In genomic region chr20:18287546-18287914, GRCh38 we compare ENCODE assay signal across 8 cellular contexts. TPM values are rescaled to one million over a fixed set of nuclear protein-coding genes. Genes with fewer than 3 reads are reported as not detected.
DNase-seq lines count a peak whose midpoint lies in the region; ATAC-seq and TF ChIP-seq lines count a peak whose summit lies in the region.

No MANE protein-coding gene starts in this region.

- no peak for TF ChIP-seq POLR2A in testis (IDR thresholded peaks at IDR 0.05)

- intact Hi-C loops in left colon (cut with DNase I, micrococcal nuclease) (no loop called here), testis (cut with DNase I; ENCODE audit: low total_unique reads) (no loop called here)

- TF ChIP-seq CTCF in testis (IDR thresholded peaks at IDR 0.05) = no peak

- H3K4me1 Mint-ChIP-seq in activated T-cell treated with anti-CD3 and anti-CD28 coated beads, Interleukin-2, amount 50 U/mL, for 4 hours (ENCODE audit: low read depth) = peaks cover 23% of the 10 kb centered on the region

- H3K4me3 ChIP-seq in adipocyte (ENCODE audit: low read length) (peak overlapping the region; percentile 89), testis (peak overlapping the region; percentile 89 to 90)

- peaks cover 13% of the 10 kb centered on the region for H3K4me1 ChIP-seq in adipocyte (ENCODE audit: control insufficient read depth, insufficient read depth, low read length)
- H3K4me1 ChIP-seq in testis = peaks cover 8% of the 10 kb centered on the region

- peak overlapping the region; percentile 96 for H3K4me3 Mint-ChIP-seq in activated T-cell treated with anti-CD3 and anti-CD28 coated beads, Interleukin-2, amount 50 U/mL, for 4 hours

- peaks cover 13% of the 10 kb centered on the region for H3K9me3 Mint-ChIP-seq in activated T-cell treated with anti-CD3 and anti-CD28 coated beads, Interleukin-2, amount 50 U/mL, for 4 hours

- H3K36me3 Mint-ChIP-seq in activated T-cell treated with anti-CD3 and anti-CD28 coated beads, Interleukin-2, amount 50 U/mL, for 4 hours (ENCODE audit: insufficient read depth) = peaks cover 17% of the 10 kb centered on the region

- 3 to 5% methylated on average over 11 of the region's 11 CpGs for WGBS in testis, 2 donors

- ATAC-seq in activated T-cell treated with anti-CD3 and anti-CD28 coated beads, Interleukin-2, amount 50 U/mL, for 4 hours = no peak
- ATAC-seq in left colon = peak; percentile 14
- no peak for ATAC-seq in GM19324 (IDR thresholded peaks at IDR 0.05; ENCODE audit: low FRiP score, unreplicated experiment)

- no peaks in the 10 kb centered on the region for H3K27me3 ChIP-seq in adipocyte (replicated peaks; ENCODE audit: control insufficient read depth, insufficient read depth, low read length)
- H3K27me3 ChIP-seq in testis = no peaks in the 10 kb centered on the region

- peak overlapping the region; percentile 95 to 96 for H3K27ac ChIP-seq in testis

- H3K36me3 ChIP-seq in adipocyte (ENCODE audit: control insufficient read depth, insufficient read depth, low read length, severe bottlenecking) (peaks cover 7% of the 10 kb centered on the region), testis (ENCODE audit: low read depth, missing control alignments) (no peaks in the 10 kb centered on the region)

- no peak for DNase-seq in activated T-cell treated with anti-CD3 and anti-CD28 coated beads, Interleukin-2, amount 50 U/mL, for 4 hours
- DNase-seq in activated T-cell treated with anti-CD3 and anti-CD28 coated beads for 4 hours (no peak), adipocyte (ENCODE audit: low read depth) (peak; percentile 42), left colon (peak in 1 of 2 donors; percentile 48), testis (peak; percentile 41), mesenteric fat pad (ENCODE audit: low spot score) (no peak), NCI-H82 (lab: John Stamatoyannopoulos, UW) (no peak)

- H3K9ac ChIP-seq in adipocyte (ENCODE audit: low read length) = peak overlapping the region; percentile 97

- peaks cover 38% of the 10 kb centered on the region for H3K9me3 ChIP-seq in adipocyte (ENCODE audit: control insufficient read depth, low read length)
- no peaks in the 10 kb centered on the region for H3K9me3 ChIP-seq in testis

- peaks cover 25% of the 10 kb centered on the region for H3K27me3 Mint-ChIP-seq in activated T-cell treated with anti-CD3 and anti-CD28 coated beads, Interleukin-2, amount 50 U/mL, for 4 hours (ENCODE audit: low read depth)

RNA-seq across cellular contexts. Expression of gene ZNF133, which starts 0.8 kb away (rescaled TPM):
- 1 to 10 TPM; 4.2 to 5.8 (median 4.9) TPM for total RNA-seq in activated T-cell treated with anti-CD3 and anti-CD28 coated beads, Interleukin-2, amount 50 U/mL, for 4 hours
- 1 to 10 TPM; 6.2 to 9.3 TPM for total RNA-seq in left colon
- total RNA-seq in testis = 10 to 100 TPM; 13.2 to 17.0 TPM
- 17.1 TPM for polyA plus RNA-seq in testis (ENCODE audit: insufficient read depth, low read depth, low replicate concordance)
- 12.4 TPM for total RNA-seq in mesenteric fat pad

Comparison
In these comparisons a context has a peak if more than half of its experiments do, and no peak if none do; other contexts are left out.
1. DNase-seq: peak in adipocyte (single experiment) and testis (single experiment); none in activated T-cell treated with anti-CD3 and anti-CD28 coated beads, Interleukin-2, amount 50 U/mL, for 4 hours (single experiment), activated T-cell treated with anti-CD3 and anti-CD28 coated beads for 4 hours (single experiment), mesenteric fat pad (single experiment) and NCI-H82 (single experiment).